1 cellular context compared by ENCODE assay signal in the genomic region with DNA sequence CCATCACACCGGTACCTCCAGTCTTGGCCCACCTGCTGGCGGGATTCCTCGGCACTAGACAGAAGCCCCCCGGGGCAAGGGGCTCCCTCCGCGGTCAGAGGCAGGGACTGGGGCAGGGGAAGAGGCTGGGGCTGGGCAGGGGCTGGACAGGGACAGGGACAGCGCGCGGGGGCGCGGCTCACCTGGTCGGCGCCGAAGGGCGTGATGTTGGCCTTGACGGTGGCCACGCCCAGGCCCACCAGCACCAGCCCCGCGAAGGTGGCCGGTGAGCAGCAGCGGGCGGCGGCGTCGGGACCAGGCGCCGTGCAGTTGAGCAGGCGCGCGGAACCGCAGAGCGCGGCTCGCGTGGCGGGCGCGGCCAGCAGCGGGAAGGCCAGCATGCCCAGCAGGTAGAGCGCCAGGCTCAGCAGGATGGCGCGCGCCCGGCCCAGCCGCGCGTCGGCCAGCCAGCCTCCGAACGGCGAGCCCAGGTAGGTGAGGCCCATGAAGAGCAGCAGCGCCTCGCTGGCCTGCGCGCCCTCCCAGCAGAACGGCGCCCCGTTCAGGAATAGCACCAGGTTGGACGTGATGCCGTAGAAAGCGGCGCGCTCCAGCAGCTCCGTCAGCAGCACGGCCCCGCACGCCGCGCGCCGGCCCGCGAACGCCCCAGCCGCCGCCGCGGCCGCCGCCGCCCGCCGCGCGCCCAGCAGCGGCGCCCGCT.
A peak's percentile ranks its signal among the peaks of the same experiment; 100 is the strongest.
TF ChIP-seq lines count a peak whose summit lies in the region.

No MANE protein-coding gene starts in this region.

TF ChIP-seq in HepG2, 621 proteins besides CTCF, POLR2A, EP300 and RAD21 (continued from another document and continues in another):
- TF ChIP-seq, protein P1, sequence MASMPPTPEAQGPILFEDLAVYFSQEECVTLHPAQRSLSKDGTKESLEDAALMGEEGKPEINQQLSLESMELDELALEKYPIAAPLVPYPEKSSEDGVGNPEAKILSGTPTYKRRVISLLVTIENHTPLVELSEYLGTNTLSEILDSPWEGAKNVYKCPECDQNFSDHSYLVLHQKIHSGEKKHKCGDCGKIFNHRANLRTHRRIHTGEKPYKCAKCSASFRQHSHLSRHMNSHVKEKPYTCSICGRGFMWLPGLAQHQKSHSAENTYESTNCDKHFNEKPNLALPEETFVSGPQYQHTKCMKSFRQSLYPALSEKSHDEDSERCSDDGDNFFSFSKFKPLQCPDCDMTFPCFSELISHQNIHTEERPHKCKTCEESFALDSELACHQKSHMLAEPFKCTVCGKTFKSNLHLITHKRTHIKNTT (CRISPR knock-in tag; IDR thresholded peaks at IDR 0.05) = no peak
- TF ChIP-seq ZNF775 (CRISPR knock-in tag; IDR thresholded peaks at IDR 0.05; ENCODE audit: borderline replicate concordance) (no peak), ZNF383 (CRISPR knock-in tag; IDR thresholded peaks at IDR 0.05; ENCODE audit: borderline replicate concordance) (no peak), PAX8 (CRISPR knock-in tag; IDR thresholded peaks at IDR 0.05; ENCODE audit: borderline replicate concordance) (no peak), MED13 (CRISPR knock-in tag; IDR thresholded peaks at IDR 0.05) (no peak), ZFYVE20 (CRISPR knock-in tag; IDR thresholded peaks at IDR 0.05; ENCODE audit: borderline replicate concordance, low read depth) (no peak; the same call in 1 of the 2 replicates), DPF2 (CRISPR knock-in tag; IDR thresholded peaks at IDR 0.05; ENCODE audit: borderline replicate concordance, low read depth) (no peak), MATR3 (CRISPR knock-in tag; IDR thresholded peaks at IDR 0.05) (no peak), ZNF329 (CRISPR knock-in tag; IDR thresholded peaks at IDR 0.05; ENCODE audit: low read depth) (no peak), ZFP37 (CRISPR knock-in tag; IDR thresholded peaks at IDR 0.05; ENCODE audit: borderline replicate concordance) (no peak), FOXC1 (CRISPR knock-in tag; IDR thresholded peaks at IDR 0.05; ENCODE audit: borderline replicate concordance) (peak; percentile 77), ZNF766 (CRISPR knock-in tag; IDR thresholded peaks at IDR 0.05; ENCODE audit: borderline replicate concordance) (peak; percentile 36; the same call in 1 of the 2 replicates), ZNF101 (CRISPR knock-in tag; IDR thresholded peaks at IDR 0.05; ENCODE audit: borderline replicate concordance, low read depth) (no peak), ZFY (CRISPR knock-in tag; IDR thresholded peaks at IDR 0.05) (peak; percentile 77), SCMH1 (CRISPR knock-in tag; IDR thresholded peaks at IDR 0.05; ENCODE audit: borderline replicate concordance) (no peak), EED (CRISPR knock-in tag; IDR thresholded peaks at IDR 0.05) (no peak), ZNF816 (CRISPR knock-in tag; IDR thresholded peaks at IDR 0.05; ENCODE audit: borderline replicate concordance) (no peak), ZNF232 (CRISPR knock-in tag; IDR thresholded peaks at IDR 0.05; ENCODE audit: borderline replicate concordance) (no peak), KDM5A (IDR thresholded peaks at IDR 0.05; ENCODE audit: borderline replicate concordance, low read length) (no peak), SMARCE1 (IDR thresholded peaks at IDR 0.05; ENCODE audit: borderline replicate concordance) (no peak), SAP130 (CRISPR knock-in tag; IDR thresholded peaks at IDR 0.05; ENCODE audit: low read depth) (no peak; the same call in 1 of the 2 replicates), ZSCAN9 (CRISPR knock-in tag; IDR thresholded peaks at IDR 0.05; ENCODE audit: borderline replicate concordance) (no peak), BORCS8-MEF2B (CRISPR knock-in tag; IDR thresholded peaks at IDR 0.05) (peak; percentile 31; the same call in 1 of the 2 replicates), KLF16 (CRISPR knock-in tag; IDR thresholded peaks at IDR 0.05) (no peak), ZNF788 (CRISPR knock-in tag; IDR thresholded peaks at IDR 0.05; ENCODE audit: borderline replicate concordance) (no peak), ZNF260 (CRISPR knock-in tag; IDR thresholded peaks at IDR 0.05; ENCODE audit: borderline replicate concordance, low read depth) (no peak), DNMT3B (CRISPR knock-in tag; conservative IDR thresholded peaks at IDR 0.05) (no peak)
- TF ChIP-seq, protein P2, sequence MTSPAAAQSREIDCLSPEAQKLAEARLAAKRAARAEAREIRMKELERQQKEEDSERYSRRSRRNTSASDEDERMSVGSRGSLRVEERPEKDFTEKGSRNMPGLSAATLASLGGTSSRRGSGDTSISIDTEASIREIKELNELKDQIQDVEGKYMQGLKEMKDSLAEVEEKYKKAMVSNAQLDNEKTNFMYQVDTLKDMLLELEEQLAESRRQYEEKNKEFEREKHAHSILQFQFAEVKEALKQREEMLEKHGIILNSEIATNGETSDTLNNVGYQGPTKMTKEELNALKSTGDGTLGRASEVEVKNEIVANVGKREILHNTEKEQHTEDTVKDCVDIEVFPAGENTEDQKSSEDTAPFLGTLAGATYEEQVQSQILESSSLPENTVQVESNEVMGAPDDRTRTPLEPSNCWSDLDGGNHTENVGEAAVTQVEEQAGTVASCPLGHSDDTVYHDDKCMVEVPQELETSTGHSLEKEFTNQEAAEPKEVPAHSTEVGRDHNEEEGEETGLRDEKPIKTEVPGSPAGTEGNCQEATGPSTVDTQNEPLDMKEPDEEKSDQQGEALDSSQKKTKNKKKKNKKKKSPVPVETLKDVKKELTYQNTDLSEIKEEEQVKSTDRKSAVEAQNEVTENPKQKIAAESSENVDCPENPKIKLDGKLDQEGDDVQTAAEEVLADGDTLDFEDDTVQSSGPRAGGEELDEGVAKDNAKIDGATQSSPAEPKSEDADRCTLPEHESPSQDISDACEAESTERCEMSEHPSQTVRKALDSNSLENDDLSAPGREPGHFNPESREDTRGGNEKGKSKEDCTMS (CRISPR knock-in tag; conservative IDR thresholded peaks at IDR 0.05) = no peak
- TF ChIP-seq, protein P3, sequence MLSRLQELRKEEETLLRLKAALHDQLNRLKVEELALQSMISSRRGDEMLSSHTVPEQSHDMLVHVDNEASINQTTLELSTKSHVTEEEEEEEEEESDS (CRISPR knock-in tag; IDR thresholded peaks at IDR 0.05; ENCODE audit: borderline replicate concordance) = no peak
- TF ChIP-seq, protein P4, sequence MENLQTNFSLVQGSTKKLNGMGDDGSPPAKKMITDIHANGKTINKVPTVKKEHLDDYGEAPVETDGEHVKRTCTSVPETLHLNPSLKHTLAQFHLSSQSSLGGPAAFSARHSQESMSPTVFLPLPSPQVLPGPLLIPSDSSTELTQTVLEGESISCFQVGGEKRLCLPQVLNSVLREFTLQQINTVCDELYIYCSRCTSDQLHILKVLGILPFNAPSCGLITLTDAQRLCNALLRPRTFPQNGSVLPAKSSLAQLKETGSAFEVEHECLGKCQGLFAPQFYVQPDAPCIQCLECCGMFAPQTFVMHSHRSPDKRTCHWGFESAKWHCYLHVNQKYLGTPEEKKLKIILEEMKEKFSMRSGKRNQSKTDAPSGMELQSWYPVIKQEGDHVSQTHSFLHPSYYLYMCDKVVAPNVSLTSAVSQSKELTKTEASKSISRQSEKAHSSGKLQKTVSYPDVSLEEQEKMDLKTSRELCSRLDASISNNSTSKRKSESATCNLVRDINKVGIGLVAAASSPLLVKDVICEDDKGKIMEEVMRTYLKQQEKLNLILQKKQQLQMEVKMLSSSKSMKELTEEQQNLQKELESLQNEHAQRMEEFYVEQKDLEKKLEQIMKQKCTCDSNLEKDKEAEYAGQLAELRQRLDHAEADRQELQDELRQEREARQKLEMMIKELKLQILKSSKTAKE (CRISPR knock-in tag; IDR thresholded peaks at IDR 0.05; ENCODE audit: borderline replicate concordance) = no peak
- TF ChIP-seq, protein P5, sequence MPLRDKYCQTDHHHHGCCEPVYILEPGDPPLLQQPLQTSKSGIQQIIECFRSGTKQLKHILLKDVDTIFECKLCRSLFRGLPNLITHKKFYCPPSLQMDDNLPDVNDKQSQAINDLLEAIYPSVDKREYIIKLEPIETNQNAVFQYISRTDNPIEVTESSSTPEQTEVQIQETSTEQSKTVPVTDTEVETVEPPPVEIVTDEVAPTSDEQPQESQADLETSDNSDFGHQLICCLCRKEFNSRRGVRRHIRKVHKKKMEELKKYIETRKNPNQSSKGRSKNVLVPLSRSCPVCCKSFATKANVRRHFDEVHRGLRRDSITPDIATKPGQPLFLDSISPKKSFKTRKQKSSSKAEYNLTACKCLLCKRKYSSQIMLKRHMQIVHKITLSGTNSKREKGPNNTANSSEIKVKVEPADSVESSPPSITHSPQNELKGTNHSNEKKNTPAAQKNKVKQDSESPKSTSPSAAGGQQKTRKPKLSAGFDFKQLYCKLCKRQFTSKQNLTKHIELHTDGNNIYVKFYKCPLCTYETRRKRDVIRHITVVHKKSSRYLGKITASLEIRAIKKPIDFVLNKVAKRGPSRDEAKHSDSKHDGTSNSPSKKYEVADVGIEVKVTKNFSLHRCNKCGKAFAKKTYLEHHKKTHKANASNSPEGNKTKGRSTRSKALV (CRISPR knock-in tag; IDR thresholded peaks at IDR 0.05) = no peak
- TF ChIP-seq, protein P6, sequence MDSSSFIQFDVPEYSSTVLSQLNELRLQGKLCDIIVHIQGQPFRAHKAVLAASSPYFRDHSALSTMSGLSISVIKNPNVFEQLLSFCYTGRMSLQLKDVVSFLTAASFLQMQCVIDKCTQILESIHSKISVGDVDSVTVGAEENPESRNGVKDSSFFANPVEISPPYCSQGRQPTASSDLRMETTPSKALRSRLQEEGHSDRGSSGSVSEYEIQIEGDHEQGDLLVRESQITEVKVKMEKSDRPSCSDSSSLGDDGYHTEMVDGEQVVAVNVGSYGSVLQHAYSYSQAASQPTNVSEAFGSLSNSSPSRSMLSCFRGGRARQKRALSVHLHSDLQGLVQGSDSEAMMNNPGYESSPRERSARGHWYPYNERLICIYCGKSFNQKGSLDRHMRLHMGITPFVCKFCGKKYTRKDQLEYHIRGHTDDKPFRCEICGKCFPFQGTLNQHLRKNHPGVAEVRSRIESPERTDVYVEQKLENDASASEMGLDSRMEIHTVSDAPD (CRISPR knock-in tag; IDR thresholded peaks at IDR 0.05) = no peak
- TF ChIP-seq, protein P7, sequence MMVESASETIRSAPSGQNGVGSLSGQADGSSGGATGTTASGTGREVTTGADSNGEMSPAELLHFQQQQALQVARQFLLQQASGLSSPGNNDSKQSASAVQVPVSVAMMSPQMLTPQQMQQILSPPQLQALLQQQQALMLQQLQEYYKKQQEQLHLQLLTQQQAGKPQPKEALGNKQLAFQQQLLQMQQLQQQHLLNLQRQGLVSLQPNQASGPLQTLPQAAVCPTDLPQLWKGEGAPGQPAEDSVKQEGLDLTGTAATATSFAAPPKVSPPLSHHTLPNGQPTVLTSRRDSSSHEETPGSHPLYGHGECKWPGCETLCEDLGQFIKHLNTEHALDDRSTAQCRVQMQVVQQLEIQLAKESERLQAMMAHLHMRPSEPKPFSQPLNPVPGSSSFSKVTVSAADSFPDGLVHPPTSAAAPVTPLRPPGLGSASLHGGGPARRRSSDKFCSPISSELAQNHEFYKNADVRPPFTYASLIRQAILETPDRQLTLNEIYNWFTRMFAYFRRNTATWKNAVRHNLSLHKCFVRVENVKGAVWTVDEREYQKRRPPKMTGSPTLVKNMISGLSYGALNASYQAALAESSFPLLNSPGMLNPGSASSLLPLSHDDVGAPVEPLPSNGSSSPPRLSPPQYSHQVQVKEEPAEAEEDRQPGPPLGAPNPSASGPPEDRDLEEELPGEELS (CRISPR knock-in tag; IDR thresholded peaks at IDR 0.05) = no peak
- TF ChIP-seq, protein P8, sequence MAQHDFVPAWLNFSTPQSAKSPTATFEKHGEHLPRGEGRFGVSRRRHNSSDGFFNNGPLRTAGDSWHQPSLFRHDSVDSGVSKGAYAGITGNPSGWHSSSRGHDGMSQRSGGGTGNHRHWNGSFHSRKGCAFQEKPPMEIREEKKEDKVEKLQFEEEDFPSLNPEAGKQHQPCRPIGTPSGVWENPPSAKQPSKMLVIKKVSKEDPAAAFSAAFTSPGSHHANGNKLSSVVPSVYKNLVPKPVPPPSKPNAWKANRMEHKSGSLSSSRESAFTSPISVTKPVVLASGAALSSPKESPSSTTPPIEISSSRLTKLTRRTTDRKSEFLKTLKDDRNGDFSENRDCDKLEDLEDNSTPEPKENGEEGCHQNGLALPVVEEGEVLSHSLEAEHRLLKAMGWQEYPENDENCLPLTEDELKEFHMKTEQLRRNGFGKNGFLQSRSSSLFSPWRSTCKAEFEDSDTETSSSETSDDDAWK (CRISPR knock-in tag; IDR thresholded peaks at IDR 0.05) = no peak
- TF ChIP-seq, protein P9, sequence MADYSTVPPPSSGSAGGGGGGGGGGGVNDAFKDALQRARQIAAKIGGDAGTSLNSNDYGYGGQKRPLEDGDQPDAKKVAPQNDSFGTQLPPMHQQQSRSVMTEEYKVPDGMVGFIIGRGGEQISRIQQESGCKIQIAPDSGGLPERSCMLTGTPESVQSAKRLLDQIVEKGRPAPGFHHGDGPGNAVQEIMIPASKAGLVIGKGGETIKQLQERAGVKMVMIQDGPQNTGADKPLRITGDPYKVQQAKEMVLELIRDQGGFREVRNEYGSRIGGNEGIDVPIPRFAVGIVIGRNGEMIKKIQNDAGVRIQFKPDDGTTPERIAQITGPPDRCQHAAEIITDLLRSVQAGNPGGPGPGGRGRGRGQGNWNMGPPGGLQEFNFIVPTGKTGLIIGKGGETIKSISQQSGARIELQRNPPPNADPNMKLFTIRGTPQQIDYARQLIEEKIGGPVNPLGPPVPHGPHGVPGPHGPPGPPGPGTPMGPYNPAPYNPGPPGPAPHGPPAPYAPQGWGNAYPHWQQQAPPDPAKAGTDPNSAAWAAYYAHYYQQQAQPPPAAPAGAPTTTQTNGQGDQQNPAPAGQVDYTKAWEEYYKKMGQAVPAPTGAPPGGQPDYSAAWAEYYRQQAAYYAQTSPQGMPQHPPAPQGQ (CRISPR knock-in tag; IDR thresholded peaks at IDR 0.05; ENCODE audit: borderline replicate concordance) = no peak
- TF ChIP-seq, protein P10, sequence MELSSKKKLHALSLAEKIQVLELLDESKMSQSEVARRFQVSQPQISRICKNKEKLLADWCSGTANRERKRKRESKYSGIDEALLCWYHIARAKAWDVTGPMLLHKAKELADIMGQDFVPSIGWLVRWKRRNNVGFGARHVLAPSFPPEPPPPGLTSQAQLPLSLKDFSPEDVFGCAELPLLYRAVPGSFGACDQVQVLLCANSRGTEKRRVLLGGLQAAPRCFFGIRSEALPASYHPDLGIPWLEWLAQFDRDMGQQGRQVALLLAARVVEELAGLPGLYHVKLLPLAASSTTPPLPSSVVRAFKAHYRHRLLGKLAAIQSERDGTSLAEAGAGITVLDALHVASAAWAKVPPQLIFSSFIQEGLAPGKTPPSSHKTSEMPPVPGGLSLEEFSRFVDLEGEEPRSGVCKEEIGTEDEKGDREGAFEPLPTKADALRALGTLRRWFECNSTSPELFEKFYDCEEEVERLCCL (CRISPR knock-in tag; IDR thresholded peaks at IDR 0.05; ENCODE audit: borderline replicate concordance) = no peak
- TF ChIP-seq, protein P11, sequence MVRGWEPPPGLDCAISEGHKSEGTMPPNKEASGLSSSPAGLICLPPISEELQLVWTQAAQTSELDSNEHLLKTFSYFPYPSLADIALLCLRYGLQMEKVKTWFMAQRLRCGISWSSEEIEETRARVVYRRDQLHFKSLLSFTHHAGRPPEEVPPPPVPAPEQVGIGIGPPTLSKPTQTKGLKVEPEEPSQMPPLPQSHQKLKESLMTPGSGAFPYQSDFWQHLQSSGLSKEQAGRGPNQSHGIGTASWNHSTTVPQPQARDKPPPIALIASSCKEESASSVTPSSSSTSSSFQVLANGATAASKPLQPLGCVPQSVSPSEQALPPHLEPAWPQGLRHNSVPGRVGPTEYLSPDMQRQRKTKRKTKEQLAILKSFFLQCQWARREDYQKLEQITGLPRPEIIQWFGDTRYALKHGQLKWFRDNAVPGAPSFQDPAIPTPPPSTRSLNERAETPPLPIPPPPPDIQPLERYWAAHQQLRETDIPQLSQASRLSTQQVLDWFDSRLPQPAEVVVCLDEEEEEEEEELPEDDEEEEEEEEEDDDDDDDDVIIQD (CRISPR knock-in tag; IDR thresholded peaks at IDR 0.05; ENCODE audit: low read depth) = no peak
